Comparison of ENCODE assay signal across 8 cellular contexts in the genomic region with DNA sequence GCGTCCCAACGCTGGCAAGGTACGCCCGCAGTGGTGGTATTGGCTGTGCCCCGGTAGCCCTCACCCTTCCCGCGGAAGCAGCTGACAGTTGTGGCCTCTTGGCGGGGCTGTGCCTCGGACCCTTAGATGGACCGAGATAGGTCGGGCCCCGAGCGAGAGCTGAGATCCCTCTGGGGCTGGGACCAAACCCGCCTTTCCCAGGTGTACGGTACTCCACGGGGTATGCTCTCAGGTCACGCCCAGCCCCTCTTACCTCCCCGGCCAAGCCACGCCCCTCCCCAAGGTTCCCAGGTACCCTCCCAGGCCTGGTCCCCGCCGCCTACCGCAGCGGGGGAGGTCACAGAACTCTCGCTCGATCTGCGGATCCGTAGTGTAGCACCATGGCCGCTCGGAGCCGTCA. TPM values are rescaled to one million over a fixed set of nuclear protein-coding genes. Genes with fewer than 3 reads are reported as not detected.
DNase-seq lines count a peak whose midpoint lies in the region; ATAC-seq and TF ChIP-seq lines count a peak whose summit lies in the region.
"Not testable (repeated sequence)": the region's sequence is repeated elsewhere in the genome, so short reads cannot be mapped to it uniquely, and the experiment has no call there.

No MANE protein-coding gene starts in this region.

- H3K9me3 ChIP-seq in CD4-positive, CD25-positive, alpha-beta regulatory T cell (ENCODE audit: control insufficient read depth in 2 of 2, low read length in 2 of 2); colonic mucosa; heart left ventricle; prostate gland; subcutaneous abdominal adipose tissue (ENCODE audit: control insufficient read depth in 5 of 5, low read length in 5 of 5): not testable (repeated sequence)

- not testable (repeated sequence) for H3K27ac Mint-ChIP-seq in CD4-positive, CD25-positive, alpha-beta regulatory T cell; T-helper 1 cell treated with Interleukin-12 subunit alpha and Interleukin-12 subunit beta and Interleukin-4 antibody, amounts not matched to agents 30 μg/mL and 1 μg/mL, for 36 hours; activated T-helper 17 cell treated with anti-CD3 and anti-CD28 coated beads, Interleukin-2, amount 50 U/mL, for 72 hours

- not testable (repeated sequence) for H3K4me3 ChIP-seq in CD4-positive, CD25-positive, alpha-beta regulatory T cell (ENCODE audit: low read depth, low read length); lower leg skin (ENCODE audit: low read depth, poor library complexity, severe bottlenecking)
- H3K4me3 ChIP-seq in colonic mucosa, result peak overlapping the region; percentile 29
- peak overlapping the region in 10 of 12 donors; percentile 8 to 46 (median 31) for H3K4me3 ChIP-seq in heart left ventricle
- peak overlapping the region; percentile 14 to 27 for H3K4me3 ChIP-seq in prostate gland
- peak overlapping the region in 3 of 5 donors; percentile 11 to 44 (median 26) for H3K4me3 ChIP-seq in subcutaneous abdominal adipose tissue (ENCODE audit: low read depth in 1 of 5, low read length in 5 of 5)

- H3K9ac ChIP-seq in colonic mucosa (ENCODE audit: low read depth in 2 of 2, low read length in 2 of 2); subcutaneous abdominal adipose tissue (ENCODE audit: low read length in 5 of 5): not testable (repeated sequence)

- H3K4me3 Mint-ChIP-seq in CD4-positive, CD25-positive, alpha-beta regulatory T cell, result peak overlapping the region in 3 of 4 donors; percentile 64 to 82 (median 71)
- peak overlapping the region; percentile 17 for H3K4me3 Mint-ChIP-seq in T-helper 1 cell treated with Interleukin-12 subunit alpha and Interleukin-12 subunit beta and Interleukin-4 antibody, amounts not matched to agents 30 μg/mL and 1 μg/mL, for 36 hours
- peak overlapping the region; percentile 96 for H3K4me3 Mint-ChIP-seq in activated T-helper 17 cell treated with anti-CD3 and anti-CD28 coated beads, Interleukin-2, amount 50 U/mL, for 72 hours

- peaks cover 36% of the 10 kb centered on the region for H3K4me1 ChIP-seq in CD4-positive, CD25-positive, alpha-beta regulatory T cell (ENCODE audit: control insufficient read depth, insufficient read depth, low read length, poor library complexity, severe bottlenecking)
- not testable (repeated sequence) for H3K4me1 ChIP-seq in colonic mucosa; prostate gland (replicated peaks)
- H3K4me1 ChIP-seq in heart left ventricle, result peaks cover 5 to 46% (median 24%) of the 10 kb centered on the region in 12 donors
- peaks cover 0 to 38% (median 31%) of the 10 kb centered on the region in 5 donors for H3K4me1 ChIP-seq in subcutaneous abdominal adipose tissue (ENCODE audit: control insufficient read depth in 5 of 5, insufficient read depth in 5 of 5, low read length in 5 of 5)

- peaks cover 4 to 39% (median 19%) of the 10 kb centered on the region in 4 donors for H3K4me1 Mint-ChIP-seq in CD4-positive, CD25-positive, alpha-beta regulatory T cell
- H3K4me1 Mint-ChIP-seq in T-helper 1 cell treated with Interleukin-12 subunit alpha and Interleukin-12 subunit beta and Interleukin-4 antibody, amounts not matched to agents 30 μg/mL and 1 μg/mL, for 36 hours (ENCODE audit: low read depth), result peaks cover 17% of the 10 kb centered on the region
- H3K4me1 Mint-ChIP-seq in activated T-helper 17 cell treated with anti-CD3 and anti-CD28 coated beads, Interleukin-2, amount 50 U/mL, for 72 hours, result not testable (repeated sequence)

- peak in 2 of 3 donors; percentile 29 to 42 for DNase-seq in CD4-positive, CD25-positive, alpha-beta regulatory T cell
- peak; percentile 72 for DNase-seq in colonic mucosa
- not testable (repeated sequence) for DNase-seq in heart left ventricle
- peak; percentile 31 to 89 for DNase-seq in lower leg skin (ENCODE audit: low spot score in 2 of 2)
- peak; percentile 59 for DNase-seq in prostate gland (ENCODE audit: low spot score)

- not testable (repeated sequence) for H3K36me3 Mint-ChIP-seq in CD4-positive, CD25-positive, alpha-beta regulatory T cell; T-helper 1 cell treated with Interleukin-12 subunit alpha and Interleukin-12 subunit beta and Interleukin-4 antibody, amounts not matched to agents 30 μg/mL and 1 μg/mL, for 36 hours (ENCODE audit: low read depth)
- peaks cover 24% of the 10 kb centered on the region for H3K36me3 Mint-ChIP-seq in activated T-helper 17 cell treated with anti-CD3 and anti-CD28 coated beads, Interleukin-2, amount 50 U/mL, for 72 hours (ENCODE audit: low read depth)

- peaks cover 26% of the 10 kb centered on the region for H3K36me3 ChIP-seq in CD4-positive, CD25-positive, alpha-beta regulatory T cell (ENCODE audit: control insufficient read depth, insufficient read depth, low read length)
- H3K36me3 ChIP-seq in colonic mucosa, result not testable (repeated sequence)
- H3K36me3 ChIP-seq in heart left ventricle, result peaks cover 0 to 34% (median 26%) of the 10 kb centered on the region in 9 donors
- H3K36me3 ChIP-seq in prostate gland, result peaks cover 8 to 22% of the 10 kb centered on the region in 2 donors
- H3K36me3 ChIP-seq in subcutaneous abdominal adipose tissue (ENCODE audit: control insufficient read depth in 5 of 5, insufficient read depth in 5 of 5, low read length in 5 of 5), result peaks cover 0 to 34% (median 29%) of the 10 kb centered on the region in 5 donors

- intact Hi-C loops in colonic mucosa (cut with DNase I); heart left ventricle (cut with DNase I); lower leg skin (cut with DNase I; ENCODE audit: low total_unique reads); prostate gland (cut with DNase I): not testable (repeated sequence)

- WGBS in heart left ventricle, 4 donors, result 1 to 4% (median 3%) methylated on average over 12 to 26 of the region's 30 CpGs; no CpG with 5 or more reads in 1 of the 4 donors
- WGBS in lower leg skin, 2 donors, result 0 to 5% methylated on average over 1 to 19 of the region's 30 CpGs
- 2% methylated on average over 22 of the region's 30 CpGs for WGBS in prostate gland

- TF ChIP-seq CTCF in colonic mucosa (IDR thresholded peaks at IDR 0.05); heart left ventricle (IDR thresholded peaks at IDR 0.05); lower leg skin (IDR thresholded peaks at IDR 0.05); prostate gland (IDR thresholded peaks at IDR 0.05): not testable (repeated sequence)

- TF ChIP-seq POLR2A in heart left ventricle (IDR thresholded peaks at IDR 0.05); lower leg skin (IDR thresholded peaks at IDR 0.05); prostate gland (IDR thresholded peaks at IDR 0.05): not testable (repeated sequence)

- ATAC-seq in CD4-positive, CD25-positive, alpha-beta regulatory T cell (ENCODE audit: low read depth in 2 of 2), result not testable (repeated sequence)
- ATAC-seq in activated T-helper 17 cell treated with anti-CD3 and anti-CD28 coated beads, Interleukin-2, amount 50 U/mL, for 72 hours (replicated peaks), result peak; percentile 25
- ATAC-seq in heart left ventricle, result peak in 3 of 4 donors; percentile 0 to 3 (median 2)

- H3K27me3 ChIP-seq in CD4-positive, CD25-positive, alpha-beta regulatory T cell (ENCODE audit: control insufficient read depth, insufficient read depth, low read length); colonic mucosa; heart left ventricle; prostate gland (replicated peaks; ENCODE audit: insufficient read depth); subcutaneous abdominal adipose tissue (ENCODE audit: control insufficient read depth in 5 of 5, insufficient read depth in 4 of 5, low read length in 5 of 5): not testable (repeated sequence)

- peaks cover 16% of the 10 kb centered on the region for H3K27me3 Mint-ChIP-seq in CD4-positive, CD25-positive, alpha-beta regulatory T cell
- not testable (repeated sequence) for H3K27me3 Mint-ChIP-seq in T-helper 1 cell treated with Interleukin-12 subunit alpha and Interleukin-12 subunit beta and Interleukin-4 antibody, amounts not matched to agents 30 μg/mL and 1 μg/mL, for 36 hours (ENCODE audit: low read depth); activated T-helper 17 cell treated with anti-CD3 and anti-CD28 coated beads, Interleukin-2, amount 50 U/mL, for 72 hours

- not testable (repeated sequence) for H3K27ac ChIP-seq in CD4-positive, CD25-positive, alpha-beta regulatory T cell (ENCODE audit: insufficient read depth, low read length, poor library complexity, severe bottlenecking); colonic mucosa; heart left ventricle; subcutaneous abdominal adipose tissue (ENCODE audit: low read depth, low read length)
- H3K27ac ChIP-seq in prostate gland, result peak overlapping the region in 1 of 2 donors; percentile 35

- not testable (repeated sequence) for H3K9me3 Mint-ChIP-seq in CD4-positive, CD25-positive, alpha-beta regulatory T cell; T-helper 1 cell treated with Interleukin-12 subunit alpha and Interleukin-12 subunit beta and Interleukin-4 antibody, amounts not matched to agents 30 μg/mL and 1 μg/mL, for 36 hours; activated T-helper 17 cell treated with anti-CD3 and anti-CD28 coated beads, Interleukin-2, amount 50 U/mL, for 72 hours

RNA-seq across cellular contexts. Expression of gene MST1, which starts 2.9 kb away (rescaled TPM):
- 4.1 TPM for total RNA-seq in CD4-positive, CD25-positive, alpha-beta regulatory T cell
- polyA plus RNA-seq in CD4-positive, CD25-positive, alpha-beta regulatory T cell, result 1 to 10 TPM in 2 of 4 donors, under 1 TPM in 2; 0.76 to 1.6 (median 0.97) TPM
- 10 to 100 TPM in 1 of 2 donors, 1 to 10 TPM in 1; 8.4 to 28.2 TPM for total RNA-seq in activated T-helper 17 cell treated with anti-CD3 and anti-CD28 coated beads, Interleukin-2, amount 50 U/mL, for 72 hours
- total RNA-seq in colonic mucosa (10 to 100 TPM; 27.7 to 49.9 TPM), heart left ventricle (10 to 100 TPM in 1 of 9 donors, 1 to 10 TPM in 8; 1.8 to 29.4 (median 3.2) TPM), lower leg skin (10 to 100 TPM; 12.9 to 24.7 (median 17.4) TPM), prostate gland (10 to 100 TPM; 10.2 to 32.2 TPM)
- polyA plus RNA-seq in heart left ventricle, result 1 to 10 TPM; 2.0 to 4.4 TPM

RNA-seq across cellular contexts. Expression of gene RNF123, which starts 3.0 kb away (rescaled TPM):
- total RNA-seq in CD4-positive, CD25-positive, alpha-beta regulatory T cell, result 47.1 TPM
- 10 to 100 TPM in 3 of 4 donors, 1 to 10 TPM in 1; 9.8 to 16.6 (median 12.6) TPM for polyA plus RNA-seq in CD4-positive, CD25-positive, alpha-beta regulatory T cell
- 10 to 100 TPM; 22.8 to 44.5 TPM for total RNA-seq in activated T-helper 17 cell treated with anti-CD3 and anti-CD28 coated beads, Interleukin-2, amount 50 U/mL, for 72 hours
- total RNA-seq in colonic mucosa (10 to 100 TPM; 36.4 to 39.3 TPM), heart left ventricle (10 to 100 TPM; 44.6 to 61.4 (median 49.5) TPM), lower leg skin (10 to 100 TPM; 12.8 to 28.4 (median 26.5) TPM), prostate gland (10 to 100 TPM; 24.9 to 58.3 TPM)
- polyA plus RNA-seq in heart left ventricle, result 10 to 100 TPM; 27.7 to 28.5 TPM

RNA-seq across cellular contexts. Expression of gene APEH, which starts 12.2 kb away (rescaled TPM):
- total RNA-seq in CD4-positive, CD25-positive, alpha-beta regulatory T cell, result 87.7 TPM
- polyA plus RNA-seq in CD4-positive, CD25-positive, alpha-beta regulatory T cell, result 100 to 1,000 TPM; 126 to 138 (median 135) TPM
- 100 to 1,000 TPM in 1 of 2 donors, 10 to 100 TPM in 1; 88.6 to 184 TPM for total RNA-seq in activated T-helper 17 cell treated with anti-CD3 and anti-CD28 coated beads, Interleukin-2, amount 50 U/mL, for 72 hours
- 100 to 1,000 TPM; 151 to 278 TPM for total RNA-seq in colonic mucosa
- 100 to 1,000 TPM in 6 of 9 donors, 10 to 100 TPM in 3; 74.6 to 136 (median 105) TPM for total RNA-seq in heart left ventricle
- 10 to 100 TPM; 18.3 to 84.9 TPM for polyA plus RNA-seq in heart left ventricle
- total RNA-seq in lower leg skin, result 10 to 100 TPM; 73.8 to 92.4 (median 83.1) TPM
- 100 to 1,000 TPM in 1 of 2 donors, 10 to 100 TPM in 1; 84.4 to 116 TPM for total RNA-seq in prostate gland

RNA-seq across cellular contexts. Expression of gene AMIGO3, which starts 33.1 kb away (rescaled TPM):
- not detected for total RNA-seq in CD4-positive, CD25-positive, alpha-beta regulatory T cell
- polyA plus RNA-seq in CD4-positive, CD25-positive, alpha-beta regulatory T cell, result 1 to 10 TPM in 3 of 4 donors, under 1 TPM in 1; 0.53 to 1.5 (median 1.1) TPM
- total RNA-seq in activated T-helper 17 cell treated with anti-CD3 and anti-CD28 coated beads, Interleukin-2, amount 50 U/mL, for 72 hours, result under 1 TPM in 1 of 2 donors, not detected in 1; 0.29 TPM
- total RNA-seq in colonic mucosa (under 1 TPM in 1 of 2 donors, not detected in 1; 0.16 TPM), heart left ventricle (1 to 10 TPM in 1 of 9 donors, under 1 TPM in 2, not detected in 6; 0.14 to 1.4 (median 0.40) TPM), lower leg skin (1 to 10 TPM; 1.0 to 3.7 (median 3.1) TPM), prostate gland (10 to 100 TPM in 1 of 2 donors, 1 to 10 TPM in 1; 1.4 to 12.4 TPM)
- polyA plus RNA-seq in heart left ventricle, result under 1 TPM; 0.69 to 0.76 TPM

RNA-seq across cellular contexts. Expression of gene GMPPB, which starts 37.4 kb away (rescaled TPM):
- total RNA-seq in CD4-positive, CD25-positive, alpha-beta regulatory T cell, result 32.1 TPM
- polyA plus RNA-seq in CD4-positive, CD25-positive, alpha-beta regulatory T cell, result 10 to 100 TPM; 14.7 to 29.7 (median 16.9) TPM
- total RNA-seq in activated T-helper 17 cell treated with anti-CD3 and anti-CD28 coated beads, Interleukin-2, amount 50 U/mL, for 72 hours, result 10 to 100 TPM; 22.4 to 38.7 TPM
- total RNA-seq in colonic mucosa (100 to 1,000 TPM in 1 of 2 donors, 10 to 100 TPM in 1; 59.6 to 127 TPM), heart left ventricle (10 to 100 TPM in 8 of 9 donors, 1 to 10 TPM in 1; 9.4 to 21.8 (median 13.7) TPM), lower leg skin (10 to 100 TPM; 10.1 to 27.6 (median 18.2) TPM), prostate gland (10 to 100 TPM; 28.8 to 60.1 TPM)
- polyA plus RNA-seq in heart left ventricle, result 10 to 100 TPM in 1 of 2 donors, 1 to 10 TPM in 1; 7.6 to 53.7 TPM

Comparison
In these comparisons a context has a peak if more than half of its experiments do, and no peak if none do; other contexts are left out.
1. H3K4me3 Mint-ChIP-seq: peak in every context shown above with its lines; median percentile 96 in activated T-helper 17 cell treated with anti-CD3 and anti-CD28 coated beads, Interleukin-2, amount 50 U/mL, for 72 hours; 71 in CD4-positive, CD25-positive, alpha-beta regulatory T cell; 17 in T-helper 1 cell treated with Interleukin-12 subunit alpha and Interleukin-12 subunit beta and Interleukin-4 antibody, amounts not matched to agents 30 μg/mL and 1 μg/mL, for 36 hours.